ENCODE assay signal across 21 cellular contexts in genomic region chr12:56978397-56979138, GRCh38. TPM values are rescaled to one million over a fixed set of nuclear protein-coding genes. Genes with fewer than 3 reads are reported as not detected.
A peak's percentile ranks its signal among the peaks of the same experiment; 100 is the strongest.
DNase-seq lines count a peak whose midpoint lies in the region; ATAC-seq, FAIRE-seq and TF ChIP-seq lines count a peak whose summit lies in the region.
"Had no signal": no experiment of that assay in that cellular context is flagged by ENCODE, and none has a peak within 500 bp of the region (broad histone marks: within the 10 kb centered on the region; RNA-seq: fewer than 3 reads in every experiment).

No MANE protein-coding gene starts in this region.

- ATAC-seq in HepG2 (no peak), esophagus mucosa (peak; percentile 63), right lobe of liver (peak; percentile 99 to 100 (median 99))
- ATAC-seq: GM12878 had no signal

- BruUV-seq in HepG2 (replicated peaks; lab: Mats Ljungman, UMichigan) = no TSS peak

- H3K27me3 ChIP-seq in liver (ENCODE audit: control insufficient read depth in 4 of 4, insufficient read depth in 4 of 4, low read length in 3 of 4) (no peaks in the 10 kb centered on the region), HepG2 (ENCODE audit: control insufficient read depth in 1 of 2, insufficient read depth in 2 of 2, low read length in 2 of 2) (no peaks in the 10 kb centered on the region; a peak in 2 of 5 replicates), right lobe of liver (no peaks in the 10 kb centered on the region), vagina (no peaks in the 10 kb centered on the region)
- H3K27me3 ChIP-seq in CD4-positive, alpha-beta memory T cell (ENCODE audit: insufficient read depth, low read length) = no peaks in the 10 kb centered on the region
- H3K27me3 ChIP-seq: BLaER1 treated with 17β-estradiol and CSF1 and Interleukin-3, amounts not matched to agents 10 nM and 100 nM had no signal

- H3K9ac ChIP-seq in liver (ENCODE audit: low read depth in 1 of 2, low read length in 2 of 2) = no peak overlapping the region
- no peak overlapping the region for H3K9ac ChIP-seq in HepG2 (ENCODE audit: insufficient read depth, low read depth, low read length)
- H3K9ac ChIP-seq: BLaER1 treated with 17β-estradiol and CSF1 and Interleukin-3, amounts not matched to agents 10 nM and 100 nM had no signal

- H4K20me1 ChIP-seq in HepG2 (ENCODE audit: insufficient read depth, low read length) = no peaks in the 10 kb centered on the region
- H4K20me1 ChIP-seq: BLaER1 treated with 17β-estradiol and CSF1 and Interleukin-3, amounts not matched to agents 10 nM and 100 nM had no signal

- H3K4me1 ChIP-seq in liver (ENCODE audit: control insufficient read depth in 4 of 4, insufficient read depth in 4 of 4, low read length in 3 of 4) = peaks cover 2 to 15% (median 11%) of the 10 kb centered on the region in 4 donors
- H3K4me1 ChIP-seq in HepG2 (ENCODE audit: insufficient read depth, low read length) = no peaks in the 10 kb centered on the region
- peaks cover 0 to 14% (median 6%) of the 10 kb centered on the region in 4 donors for H3K4me1 ChIP-seq in right lobe of liver
- H3K4me1 ChIP-seq in vagina = no peaks in the 10 kb centered on the region
- H3K4me1 ChIP-seq in CD4-positive, alpha-beta memory T cell (ENCODE audit: insufficient read depth, low read length) = no peaks in the 10 kb centered on the region

- H3K27ac ChIP-seq in liver (ENCODE audit: low read depth in 1 of 2, low read length in 2 of 2) (peak overlapping the region; percentile 46 to 61), HepG2 (ENCODE audit: extremely low read length, insufficient read depth, low read length) (no peak overlapping the region), right lobe of liver (peak overlapping the region in 1 of 3 donors; percentile 47), vagina (no peak overlapping the region)
- no peak overlapping the region for H3K27ac ChIP-seq in CD4-positive, alpha-beta memory T cell (ENCODE audit: low read depth, low read length)
- H3K27ac ChIP-seq: BLaER1 treated with 17β-estradiol and CSF1 and Interleukin-3, amounts not matched to agents 10 nM and 100 nM; HL-60 had no signal

- no peak for FAIRE-seq in HepG2 (lab: Jason Lieb, UNC)
- FAIRE-seq: GM12878 had no signal

- H3K4me3 ChIP-seq in liver (ENCODE audit: low read depth in 1 of 3, low read length in 3 of 3) (no peak overlapping the region), HepG2 (replicated peaks in 1 of 3; ENCODE audit: insufficient read depth in 1 of 3, low read depth in 2 of 3, low read length in 3 of 3) (no peak overlapping the region), right lobe of liver (no peak overlapping the region), vagina (no peak overlapping the region)
- H3K4me3 ChIP-seq in CD4-positive, alpha-beta memory T cell (ENCODE audit: low read length in 2 of 2) = no peak overlapping the region
- H3K4me3 ChIP-seq: BLaER1 treated with 17β-estradiol and CSF1 and Interleukin-3, amounts not matched to agents 10 nM and 100 nM; GM12878 had no signal

- no peak for TF ChIP-seq POLR2A in HepG2 (IDR thresholded peaks at IDR 0.05; ENCODE audit: insufficient read depth in 1 of 2, low read depth in 2 of 2, low read length in 2 of 2)
- no peak for TF ChIP-seq POLR2A in right lobe of liver (IDR thresholded peaks at IDR 0.05)
- no peak for TF ChIP-seq POLR2A in vagina (IDR thresholded peaks at IDR 0.05)

- peaks cover 0 to 2% (median 0%) of the 10 kb centered on the region in 8 donors for H3K9me3 Mint-ChIP-seq in CD4-positive, alpha-beta memory T cell
- H3K9me3 Mint-ChIP-seq: HFFc6 had no signal

- POLR2A ChIA-PET in HepG2 (lab: Yijun Ruan, JAX) = no interaction called here
- POLR2A ChIA-PET in CD4-positive, alpha-beta memory T cell (lab: Charles Lee; ENCODE audit: partially characterized antibody) = no interaction called here

- intact Hi-C loops in HepG2 (cut with micrococcal nuclease; ENCODE audit: unreplicated experiment) = no loop called here
- intact Hi-C loops in right lobe of liver (cut with DNase I) = no loop called here
- intact Hi-C loops in vagina (cut with DNase I) = no loop called here
- intact Hi-C loops in CD4-positive, alpha-beta memory T cell (cut with micrococcal nuclease) = no loop called here

- H3K36me3 ChIP-seq in liver (ENCODE audit: control insufficient read depth in 4 of 4, insufficient read depth in 3 of 4, low read depth in 1 of 4, low read length in 3 of 4) (no peaks in the 10 kb centered on the region), HepG2 (replicated peaks in 1 of 2; ENCODE audit: control insufficient read depth in 1 of 2, insufficient read depth in 2 of 2, low read length in 2 of 2) (no peaks in the 10 kb centered on the region), right lobe of liver (no peaks in the 10 kb centered on the region), vagina (no peaks in the 10 kb centered on the region)
- no peaks in the 10 kb centered on the region for H3K36me3 ChIP-seq in CD4-positive, alpha-beta memory T cell (ENCODE audit: insufficient read depth, low read length)
- H3K36me3 ChIP-seq: BLaER1 treated with 17β-estradiol and CSF1 and Interleukin-3, amounts not matched to agents 10 nM and 100 nM had no signal

- in situ Hi-C loops in HepG2 (cut with HindIII; ENCODE audit: extremely low pct_ligation_motif_present, low pct_unique_long_range_greater_than_20kb) = no loop called here

- H3K27me3 Mint-ChIP-seq in CD4-positive, alpha-beta memory T cell = no peaks in the 10 kb centered on the region

- H3K79me2 ChIP-seq in HepG2 (ENCODE audit: insufficient read depth, low read length) = no peaks in the 10 kb centered on the region

- no peaks in the 10 kb centered on the region for H3K4me1 Mint-ChIP-seq in CD4-positive, alpha-beta memory T cell
- H3K4me1 Mint-ChIP-seq: CD4-positive, CD25-positive, alpha-beta regulatory T cell; H9 had no signal

- CTCF ChIA-PET in HepG2 (lab: Yijun Ruan, JAX; ENCODE audit: low intra/inter-chr PET ratio, low total read pairs) = no interaction called here
- CTCF ChIA-PET in CD4-positive, alpha-beta memory T cell (lab: Charles Lee; ENCODE audit: partially characterized antibody) = interaction anchor here (1.0 kb wide), 1 partner anchor 11 kb away, joined by 3 read pairs; no protein-coding TSS in a partner anchor

- H3K4me3 Mint-ChIP-seq in CD4-positive, alpha-beta memory T cell = no peak overlapping the region
- H3K4me3 Mint-ChIP-seq: CD4-positive, CD25-positive, alpha-beta regulatory T cell; H9; HFFc6 had no signal

- H3K9me3 ChIP-seq in liver (ENCODE audit: control insufficient read depth in 4 of 4, low read length in 3 of 4) (no peaks in the 10 kb centered on the region), HepG2 (ENCODE audit: low read length) (no peaks in the 10 kb centered on the region), right lobe of liver (no peaks in the 10 kb centered on the region), vagina (no peaks in the 10 kb centered on the region)
- H3K9me3 ChIP-seq in CD4-positive, alpha-beta memory T cell (ENCODE audit: control insufficient read depth in 1 of 2, low read length in 2 of 2) = no peaks in the 10 kb centered on the region

- no peak overlapping the region for H2AFZ ChIP-seq in HepG2 (ENCODE audit: low read length)

- DNase-seq in HepG2 (ENCODE audit: low spot score) (no peak), right lobe of liver (peak; percentile 72 to 89 (median 86)), vagina (ENCODE audit: extremely low spot score in 2 of 2) (peak; percentile 72 to 85), hypothalamus (lab: John Stamatoyannopoulos, UW) (no peak), HCEC 1CT (no peak)
- no peak for DNase-seq in CD4-positive, alpha-beta memory T cell
- DNase-seq: ACHN; Calu3; CD4-positive, CD25-positive, alpha-beta regulatory T cell; DMS 273 treated with DMSO at 0.1 percent for 48 hours; DMS79; GOT3; H9; HFFc6 had no signal

- TF ChIP-seq CTCF in liver (IDR thresholded peaks at IDR 0.05; ENCODE audit: low read depth, low read length, missing input control) = no peak
- TF ChIP-seq CTCF in HepG2 (CRISPR knock-in tag; IDR thresholded peaks at IDR 0.05) = no peak
- TF ChIP-seq CTCF in right lobe of liver (IDR thresholded peaks at IDR 0.05) = no peak
- TF ChIP-seq CTCF in vagina (IDR thresholded peaks at IDR 0.05) = no peak

- no peak overlapping the region for H3K27ac Mint-ChIP-seq in CD4-positive, alpha-beta memory T cell
- H3K27ac Mint-ChIP-seq: H9, HFFc6 had no signal

- no peaks in the 10 kb centered on the region for H3K36me3 Mint-ChIP-seq in CD4-positive, alpha-beta memory T cell
- H3K36me3 Mint-ChIP-seq: CD4-positive, CD25-positive, alpha-beta regulatory T cell had no signal

- 50% methylated on average over 3 of the region's 3 CpGs for WGBS in liver
- 11% methylated on average over 3 of the region's 3 CpGs for WGBS in HepG2 (ENCODE audit: low lambda C conversion rate)
- 51% methylated on average over 3 of the region's 3 CpGs for WGBS in right lobe of liver (ENCODE audit: insufficient coverage, low coverage, low lambda C conversion rate, missing lambda C conversion rate)

- peak; percentile 49 to 67 for TF ChIP-seq RAD21 in liver (IDR thresholded peaks at IDR 0.05)
- TF ChIP-seq RAD21 in HepG2 (CRISPR knock-in tag; IDR thresholded peaks at IDR 0.05) = no peak

- TF ChIP-seq EP300 in HepG2 (IDR thresholded peaks at IDR 0.05; ENCODE audit: low read depth in 2 of 2, low read length in 2 of 2) = no peak
- TF ChIP-seq EP300 in HepG2 (CRISPR knock-in tag; IDR thresholded peaks at IDR 0.05; ENCODE audit: borderline replicate concordance) = no peak

- H3K4me2 ChIP-seq in HepG2 (ENCODE audit: low read depth, low read length) = no peak overlapping the region

RNA-seq across cellular contexts. Expression of gene RDH16, which starts 21.2 kb away (rescaled TPM):
- 100 to 1,000 TPM in 1 of 2 donors, 10 to 100 TPM in 1; 12.9 to 382 TPM for total RNA-seq in liver
- 100 to 1,000 TPM; 187 to 251 TPM for polyA plus RNA-seq in liver
- total RNA-seq in HepG2 (2016; rRNA removed; fragmentation: Illumina TruSeq; extraction: Trizol) = 0.07 and 0.13 TPM in 2 replicates
- not detected in 2 replicates for total RNA-seq in HepG2 (2016; cell fraction: cytosol; rRNA removed; fragmentation: Illumina TruSeq; extraction: Trizol; ENCODE audit: low read depth)
- total RNA-seq in HepG2 (2016; cell fraction: insoluble cytoplasmic fraction; rRNA removed; fragmentation: Illumina TruSeq; extraction: Trizol) = 0.09 and 0.22 TPM in 2 replicates
- total RNA-seq in HepG2 (2016; cell fraction: membrane; rRNA removed; fragmentation: Illumina TruSeq; extraction: Trizol) = 0.07 and 0.09 TPM in 2 replicates
- 0.34 TPM in 1 of 2 replicates, not detected in the other for total RNA-seq in HepG2 (2016; cell fraction: nucleus; rRNA removed; fragmentation: Illumina TruSeq; extraction: Trizol)
- 0.05 TPM in 2 replicates for polyA plus RNA-seq in HepG2 (2011; rRNA removed)
- polyA plus RNA-seq in HepG2 (2011; cell fraction: cytosol; rRNA removed) = 0.04 and 0.05 TPM in 2 replicates
- 0.23 and 0.26 TPM in 2 replicates for polyA plus RNA-seq in HepG2 (2011; cell fraction: nucleus; rRNA removed)
- polyA plus RNA-seq in HepG2 (2012) = 0.09 and 0.50 TPM in 2 replicates
- 0.09 TPM in 1 of 2 replicates, not detected in the other for polyA plus RNA-seq in HepG2 (2016; cell fraction: cytosol; fragmentation: Illumina TruSeq; extraction: Trizol; ENCODE audit: low read depth)
- 0.19 TPM in 1 of 2 replicates, not detected in the other for polyA plus RNA-seq in HepG2 (2016; cell fraction: insoluble cytoplasmic fraction; fragmentation: Illumina TruSeq; extraction: Trizol; ENCODE audit: low read depth)
- polyA plus RNA-seq in HepG2 (2016; cell fraction: membrane; fragmentation: Illumina TruSeq; extraction: Trizol; ENCODE audit: low read depth) = 0.08 and 0.13 TPM in 2 replicates
- 0.25 and 0.44 TPM in 2 replicates for polyA plus RNA-seq in HepG2 (2016; cell fraction: nucleus; fragmentation: Illumina TruSeq; extraction: Trizol; ENCODE audit: insufficient read depth, low read depth)
- polyA minus RNA-seq in HepG2 (2011; rRNA and poly(A)+ RNA removed; ENCODE audit: low replicate concordance) = 0.18 TPM in 1 of 2 replicates, not detected in the other
- not detected in 2 replicates for polyA minus RNA-seq in HepG2 (2011; cell fraction: cytosol; rRNA and poly(A)+ RNA removed)
- polyA minus RNA-seq in HepG2 (2011; cell fraction: nucleus; rRNA and poly(A)+ RNA removed) = 0.13 and 0.37 TPM in 2 replicates
- 2.4 TPM for total RNA-seq in esophagus mucosa
- 100 to 1,000 TPM in 4 of 6 experiments, 10 to 100 TPM in 2; 84.6 to 481 (median 147) TPM for total RNA-seq in right lobe of liver
- 2.9 TPM for total RNA-seq in vagina
- total RNA-seq in CD4-positive, alpha-beta memory T cell = 1 to 10 TPM; 1.3 to 1.9 TPM
- under 1 TPM; 0.09 to 0.47 TPM for polyA plus RNA-seq in CD4-positive, alpha-beta memory T cell
- total RNA-seq: A172, G401, HFFc6 had no signal

RNA-seq across cellular contexts. Expression of gene ZBTB39, which starts 27.8 kb away (rescaled TPM):
- total RNA-seq in liver (1 to 10 TPM; 3.6 to 9.9 TPM), HepG2 (2016; rRNA removed; fragmentation: Illumina TruSeq; extraction: Trizol) (6.5 and 8.1 TPM in 2 replicates), esophagus mucosa (2.6 TPM), right lobe of liver (1 to 10 TPM; 1.8 to 3.7 (median 3.3) TPM), vagina (6.1 TPM)
- polyA plus RNA-seq in liver (1 to 10 TPM; 1.8 to 2.5 TPM), HepG2 (2011; rRNA removed) (6.4 and 6.9 TPM in 2 replicates)
- 0.79 and 0.91 TPM in 2 replicates for total RNA-seq in HepG2 (2016; cell fraction: cytosol; rRNA removed; fragmentation: Illumina TruSeq; extraction: Trizol; ENCODE audit: low read depth)
- total RNA-seq in HepG2 (2016; cell fraction: insoluble cytoplasmic fraction; rRNA removed; fragmentation: Illumina TruSeq; extraction: Trizol) = 6.5 and 7.2 TPM in 2 replicates
- total RNA-seq in HepG2 (2016; cell fraction: membrane; rRNA removed; fragmentation: Illumina TruSeq; extraction: Trizol) = 3.6 and 4.0 TPM in 2 replicates
- total RNA-seq in HepG2 (2016; cell fraction: nucleus; rRNA removed; fragmentation: Illumina TruSeq; extraction: Trizol) = 5.7 and 6.7 TPM in 2 replicates
- 4.9 and 5.8 TPM in 2 replicates for polyA plus RNA-seq in HepG2 (2011; cell fraction: cytosol; rRNA removed)
- polyA plus RNA-seq in HepG2 (2011; cell fraction: nucleus; rRNA removed) = 7.9 and 8.5 TPM in 2 replicates
- polyA plus RNA-seq in HepG2 (2012) = 4.4 and 4.7 TPM in 2 replicates
- polyA plus RNA-seq in HepG2 (2016; cell fraction: cytosol; fragmentation: Illumina TruSeq; extraction: Trizol; ENCODE audit: low read depth) = 0.19 and 0.26 TPM in 2 replicates
- polyA plus RNA-seq in HepG2 (2016; cell fraction: insoluble cytoplasmic fraction; fragmentation: Illumina TruSeq; extraction: Trizol; ENCODE audit: low read depth) = 4.5 and 5.7 TPM in 2 replicates
- 1.3 and 1.5 TPM in 2 replicates for polyA plus RNA-seq in HepG2 (2016; cell fraction: membrane; fragmentation: Illumina TruSeq; extraction: Trizol; ENCODE audit: low read depth)
- 7.1 and 8.3 TPM in 2 replicates for polyA plus RNA-seq in HepG2 (2016; cell fraction: nucleus; fragmentation: Illumina TruSeq; extraction: Trizol; ENCODE audit: insufficient read depth, low read depth)
- polyA minus RNA-seq in HepG2 (2011; rRNA and poly(A)+ RNA removed; ENCODE audit: low replicate concordance) = 10.0 and 11.4 TPM in 2 replicates
- polyA minus RNA-seq in HepG2 (2011; cell fraction: cytosol; rRNA and poly(A)+ RNA removed) = 6.2 and 6.7 TPM in 2 replicates
- 8.6 and 10.3 TPM in 2 replicates for polyA minus RNA-seq in HepG2 (2011; cell fraction: nucleus; rRNA and poly(A)+ RNA removed)
- total RNA-seq in CD4-positive, alpha-beta memory T cell = 10 to 100 TPM; 10.8 to 12.2 TPM
- 1 to 10 TPM in 1 of 2 donors, under 1 TPM in 1; 0.98 to 2.7 TPM for polyA plus RNA-seq in CD4-positive, alpha-beta memory T cell

RNA-seq across cellular contexts. Expression of gene TAC3, which starts 37.8 kb away (rescaled TPM):
- total RNA-seq in liver = not detected
- polyA plus RNA-seq in liver = not detected
- 0.15 TPM in 1 of 2 replicates, not detected in the other for total RNA-seq in HepG2 (2016; rRNA removed; fragmentation: Illumina TruSeq; extraction: Trizol)
- not detected in 2 replicates for total RNA-seq in HepG2 (2016; cell fraction: cytosol; rRNA removed; fragmentation: Illumina TruSeq; extraction: Trizol; ENCODE audit: low read depth)
- total RNA-seq in HepG2 (2016; cell fraction: insoluble cytoplasmic fraction; rRNA removed; fragmentation: Illumina TruSeq; extraction: Trizol) = 0.19 TPM in 1 of 2 replicates, not detected in the other
- not detected in 2 replicates for total RNA-seq in HepG2 (2016; cell fraction: membrane; rRNA removed; fragmentation: Illumina TruSeq; extraction: Trizol)
- not detected in 2 replicates for total RNA-seq in HepG2 (2016; cell fraction: nucleus; rRNA removed; fragmentation: Illumina TruSeq; extraction: Trizol)
- polyA plus RNA-seq in HepG2 (2011; rRNA removed) = 0.13 and 0.25 TPM in 2 replicates
- 0.14 TPM in 1 of 2 replicates, not detected in the other for polyA plus RNA-seq in HepG2 (2011; cell fraction: cytosol; rRNA removed)
- 0.59 and 0.64 TPM in 2 replicates for polyA plus RNA-seq in HepG2 (2011; cell fraction: nucleus; rRNA removed)
- 0.21 TPM in 1 of 2 replicates, not detected in the other for polyA plus RNA-seq in HepG2 (2012)
- not detected in 2 replicates for polyA plus RNA-seq in HepG2 (2016; cell fraction: cytosol; fragmentation: Illumina TruSeq; extraction: Trizol; ENCODE audit: low read depth)
- 0.43 TPM in 1 of 2 replicates, not detected in the other for polyA plus RNA-seq in HepG2 (2016; cell fraction: insoluble cytoplasmic fraction; fragmentation: Illumina TruSeq; extraction: Trizol; ENCODE audit: low read depth)
- not detected in 2 replicates for polyA plus RNA-seq in HepG2 (2016; cell fraction: membrane; fragmentation: Illumina TruSeq; extraction: Trizol; ENCODE audit: low read depth)
- polyA plus RNA-seq in HepG2 (2016; cell fraction: nucleus; fragmentation: Illumina TruSeq; extraction: Trizol; ENCODE audit: insufficient read depth, low read depth) = 1.00 TPM in 1 of 2 replicates, not detected in the other
- polyA minus RNA-seq in HepG2 (2011; rRNA and poly(A)+ RNA removed; ENCODE audit: low replicate concordance) = not detected in 2 replicates
- polyA minus RNA-seq in HepG2 (2011; cell fraction: cytosol; rRNA and poly(A)+ RNA removed) = not detected in 2 replicates
- not detected in 2 replicates for polyA minus RNA-seq in HepG2 (2011; cell fraction: nucleus; rRNA and poly(A)+ RNA removed)
- not detected for total RNA-seq in esophagus mucosa
- not detected for total RNA-seq in right lobe of liver
- total RNA-seq in vagina = not detected
- total RNA-seq in CD4-positive, alpha-beta memory T cell = not detected
- polyA plus RNA-seq in CD4-positive, alpha-beta memory T cell = under 1 TPM in 1 of 2 donors, not detected in 1; 0.36 TPM
- total RNA-seq: A172; Calu3; CD4-positive, CD25-positive, alpha-beta regulatory T cell; GM12878; HFFc6 had no signal
- polyA plus RNA-seq: CD4-positive, CD25-positive, alpha-beta regulatory T cell had no signal

RNA-seq across cellular contexts. Expression of gene SDR9C7, which starts 44.4 kb away (rescaled TPM):
- total RNA-seq in liver (not detected), HepG2 (2016; rRNA removed; fragmentation: Illumina TruSeq; extraction: Trizol) (not detected in 2 replicates), esophagus mucosa (26.0 TPM), right lobe of liver (not detected), vagina (11.0 TPM)
- polyA plus RNA-seq in liver (not detected), HepG2 (2011; rRNA removed) (0.04 TPM in 1 of 2 replicates, not detected in the other)
- not detected in 2 replicates for total RNA-seq in HepG2 (2016; cell fraction: cytosol; rRNA removed; fragmentation: Illumina TruSeq; extraction: Trizol; ENCODE audit: low read depth)
- total RNA-seq in HepG2 (2016; cell fraction: insoluble cytoplasmic fraction; rRNA removed; fragmentation: Illumina TruSeq; extraction: Trizol) = not detected in 2 replicates
- not detected in 2 replicates for total RNA-seq in HepG2 (2016; cell fraction: membrane; rRNA removed; fragmentation: Illumina TruSeq; extraction: Trizol)
- total RNA-seq in HepG2 (2016; cell fraction: nucleus; rRNA removed; fragmentation: Illumina TruSeq; extraction: Trizol) = not detected in 2 replicates
- polyA plus RNA-seq in HepG2 (2011; cell fraction: cytosol; rRNA removed) = not detected in 2 replicates
- polyA plus RNA-seq in HepG2 (2011; cell fraction: nucleus; rRNA removed) = 0.08 TPM in 1 of 2 replicates, not detected in the other
- not detected in 2 replicates for polyA plus RNA-seq in HepG2 (2012)
- polyA plus RNA-seq in HepG2 (2016; cell fraction: cytosol; fragmentation: Illumina TruSeq; extraction: Trizol; ENCODE audit: low read depth) = not detected in 2 replicates
- not detected in 2 replicates for polyA plus RNA-seq in HepG2 (2016; cell fraction: insoluble cytoplasmic fraction; fragmentation: Illumina TruSeq; extraction: Trizol; ENCODE audit: low read depth)
- not detected in 2 replicates for polyA plus RNA-seq in HepG2 (2016; cell fraction: membrane; fragmentation: Illumina TruSeq; extraction: Trizol; ENCODE audit: low read depth)
- not detected in 2 replicates for polyA plus RNA-seq in HepG2 (2016; cell fraction: nucleus; fragmentation: Illumina TruSeq; extraction: Trizol; ENCODE audit: insufficient read depth, low read depth)
- not detected in 2 replicates for polyA minus RNA-seq in HepG2 (2011; rRNA and poly(A)+ RNA removed; ENCODE audit: low replicate concordance)
- not detected in 2 replicates for polyA minus RNA-seq in HepG2 (2011; cell fraction: cytosol; rRNA and poly(A)+ RNA removed)
- polyA minus RNA-seq in HepG2 (2011; cell fraction: nucleus; rRNA and poly(A)+ RNA removed) = not detected in 2 replicates
- not detected for total RNA-seq in CD4-positive, alpha-beta memory T cell
- polyA plus RNA-seq in CD4-positive, alpha-beta memory T cell = not detected
- total RNA-seq: A172; Calu3; CD4-positive, CD25-positive, alpha-beta regulatory T cell; G401; GM12878; H9; HFFc6 had no signal
- polyA plus RNA-seq: CD4-positive, CD25-positive, alpha-beta regulatory T cell had no signal

Comparison
In these comparisons a context has a peak if more than half of its experiments do, and no peak if none do; other contexts are left out.
1. H3K27ac ChIP-seq: peak in liver (2 of 2); none in HepG2 (single experiment), vagina (single experiment) and CD4-positive, alpha-beta memory T cell (single experiment).
2. DNase-seq: peak in right lobe of liver (3 of 3) and vagina (2 of 2); none in HepG2 (single experiment), hypothalamus (0 of 51), HCEC 1CT (single experiment) and CD4-positive, alpha-beta memory T cell (0 of 5).